ENCODE assay signal across 16 cellular contexts in the genomic region with DNA sequence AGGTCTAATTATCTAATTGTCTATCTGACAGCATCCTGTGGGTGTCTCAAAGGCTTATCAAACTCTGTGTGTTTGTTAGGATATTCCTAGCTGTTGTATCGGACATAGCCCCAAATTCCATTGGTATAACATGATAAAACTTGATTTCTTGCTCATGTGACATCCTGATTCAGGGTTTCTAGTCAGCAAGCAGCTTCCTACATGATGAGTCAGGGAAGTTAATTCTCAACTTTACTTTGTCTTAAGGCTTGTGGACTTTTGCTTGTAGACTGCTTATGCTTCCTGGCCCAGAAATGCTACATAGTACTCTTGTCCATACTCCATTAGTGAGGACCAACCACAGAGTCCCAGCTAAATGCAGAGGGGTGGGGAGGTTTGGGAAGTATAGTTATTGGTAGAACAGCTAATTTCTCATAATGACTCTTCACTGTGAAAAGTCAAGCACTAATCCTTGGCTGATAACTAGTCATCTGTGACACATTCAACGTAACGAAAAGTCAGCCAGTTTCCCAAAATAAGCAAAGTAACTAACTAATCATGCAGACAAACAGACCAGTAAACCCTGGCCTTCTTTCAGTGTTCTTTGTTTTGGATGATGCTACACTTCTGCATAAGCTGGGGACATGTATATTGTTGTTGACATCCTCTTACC. TPM values are rescaled to one million over a fixed set of nuclear protein-coding genes. Genes with fewer than 3 reads are reported as not detected.
A peak's percentile ranks its signal among the peaks of the same experiment; 100 is the strongest.
DNase-seq lines count a peak whose midpoint lies in the region; ATAC-seq, FAIRE-seq and TF ChIP-seq lines count a peak whose summit lies in the region.
"Had no signal": no experiment of that assay in that cellular context is flagged by ENCODE, and none has a peak within 500 bp of the region (broad histone marks: within the 10 kb centered on the region; RNA-seq: fewer than 3 reads in every experiment).

No MANE protein-coding gene starts in this region.

- no peaks in the 10 kb centered on the region for H3K9me3 ChIP-seq in left lung

- intact Hi-C loops in head of caudate nucleus (cut with DNase I) (no loop called here), left lung (cut with DNase I) (no loop called here)

- no peaks in the 10 kb centered on the region for H3K4me1 ChIP-seq in left lung

- no peak for ATAC-seq in left lung
- ATAC-seq: left colon had no signal

- no peaks in the 10 kb centered on the region for H3K27me3 ChIP-seq in left lung

- FAIRE-seq in GM19239 (lab: Jason Lieb, UNC), result no peak
- FAIRE-seq: small intestine had no signal

- H3K27ac ChIP-seq in RWPE1 (no peak overlapping the region), left lung (no peak overlapping the region)
- H3K27ac ChIP-seq: C4-2B had no signal

- H3K36me3 ChIP-seq in left lung, result no peaks in the 10 kb centered on the region

- TF ChIP-seq CTCF in RWPE1 (conservative IDR thresholded peaks at IDR 0.05; ENCODE audit: low read depth), result no peak
- TF ChIP-seq CTCF in fibroblast of mammary gland (conservative IDR thresholded peaks at IDR 0.05; ENCODE audit: control insufficient read depth, insufficient read depth, low read depth, low read length), result no peak
- TF ChIP-seq CTCF in left lung (IDR thresholded peaks at IDR 0.05), result no peak

- H3K4me3 ChIP-seq in fibroblast of mammary gland (ENCODE audit: control insufficient read depth, low read depth, low read length) (no peak overlapping the region), left lung (no peak overlapping the region)

- POLR2A ChIA-PET in RWPE1 (lab: Yijun Ruan, JAX; ENCODE audit: low non-redundant PET), result no interaction called here

- CTCF ChIA-PET in RWPE1 (lab: Yijun Ruan, JAX), result no interaction called here

- peak; percentile 6 for DNase-seq in GM03348 (ENCODE audit: low spot score)
- DNase-seq in RWPE1 (ENCODE audit: low spot score), result peak; percentile 68
- DNase-seq in fibroblast of mammary gland (ENCODE audit: low read depth), result peak; percentile 55
- peak; percentile 35 for DNase-seq in pons (ENCODE audit: low spot score)
- no peak for DNase-seq in COLO829 (ENCODE audit: low spot score)
- no peak for DNase-seq in head of caudate nucleus
- no peak for DNase-seq in GM19239 (ENCODE audit: insufficient read length, low spot score)
- no peak for DNase-seq in left lung
- DNase-seq: activated CD8-positive, alpha-beta memory T cell treated with anti-CD3 and anti-CD28 coated beads, Interleukin-2, amount 50 U/mL, for 4 hours; activated naive CD8-positive, alpha-beta T cell treated with anti-CD3 and anti-CD28 coated beads, Interleukin-2, amount 10 ng/mL, durations not matched to agents 7 days and 5 days; cortex of kidney; left colon; NCI-H1436 treated with DMSO at 0.1 percent for 48 hours; small intestine had no signal

RNA-seq across cellular contexts. Expression of a gene that starts 25.8 kb away (rescaled TPM):
- total RNA-seq in left lung, result not detected
- total RNA-seq: activated naive CD8-positive, alpha-beta T cell treated with anti-CD3 and anti-CD28 coated beads, Interleukin-2, amount 10 ng/mL, durations not matched to agents 7 days and 5 days; SK-MEL-5 had no signal

Comparison
In these comparisons a context has a peak if more than half of its experiments do, and no peak if none do; other contexts are left out.
1. DNase-seq: peak in GM03348 (single experiment), RWPE1 (single experiment), fibroblast of mammary gland (single experiment) and pons (single experiment); none in COLO829 (single experiment), head of caudate nucleus (0 of 42), GM19239 (single experiment) and left lung (0 of 2).